ENCODE assay signal across 23 cellular contexts in genomic region chr17:27263386-27263785, GRCh38.
"Had no signal": no experiment of that assay in that cellular context is flagged by ENCODE, and none has a peak within 500 bp of the region (broad histone marks: within the 10 kb centered on the region; RNA-seq: fewer than 3 reads in every experiment).

No MANE protein-coding gene starts in this region.

- H3K9me3 ChIP-seq: body of pancreas had no signal

- ATAC-seq: activated CD8-positive, alpha-beta memory T cell treated with anti-CD3 and anti-CD28 coated beads, Interleukin-2, amount 10 ng/mL, durations not matched to agents 7 days and 5 days; body of pancreas; T-cell had no signal

- H3K4me3 ChIP-seq: body of pancreas, PC-9 had no signal

- H3K27ac ChIP-seq: body of pancreas, KMS-11, PC-9 had no signal

- H3K27me3 ChIP-seq: body of pancreas had no signal

- H3K4me1 ChIP-seq: body of pancreas had no signal

- DNase-seq: activated B cell treated with CpG ODN at 0.5 μM for 24 hours; activated CD4-positive, alpha-beta T cell treated with anti-CD3 and anti-CD28 coated beads for 1 hour; activated CD4-positive, alpha-beta T cell treated with anti-CD3 and anti-CD28 coated beads, Interleukin-2, amount 10 ng/mL, durations not matched to agents 24 days and 14 days; activated CD4-positive, alpha-beta T cell treated with anti-CD3 and anti-CD28 coated beads, Interleukin-2, amount 50 U/mL, for 48 hours; activated CD8-positive, alpha-beta memory T cell treated with anti-CD3 and anti-CD28 coated beads, Interleukin-2, amount 10 ng/mL, durations not matched to agents 7 days and 5 days; activated effector memory CD4-positive, alpha-beta T cell treated with Interleukin-2 at 50 U/mL for 16 hours; activated naive CD4-positive, alpha-beta T cell; activated T-cell treated with anti-CD3 and anti-CD28 coated beads, Interleukin-2, amount 50 U/mL, for 24 hours; aorta; body of pancreas; NCI-H1092; NCI-H1417 treated with DMSO at 0.1 percent for 48 hours; NCI-H1694; NCI-H2029; NCI-H2107; NCI-H446; NCI-H524; PC-9; SIG-M5; T-cell; T-helper 2 cell; T1000 had no signal
